In genomic region chr3:197736491-197737318, GRCh38 we compare ENCODE assay signal across 1 cellular context.
A peak's percentile ranks its signal among the peaks of the same experiment; 100 is the strongest.
TF ChIP-seq lines count a peak whose summit lies in the region.

RUBCN (minus strand) TSS chr3:197736904; CDS start chr3:197736719, 185 bp downstream.

TF ChIP-seq in HepG2, 621 proteins besides CTCF, POLR2A, EP300 and RAD21 (continued from another document and continues in another):
- no peak for TF ChIP-seq ZBTB4 (CRISPR knock-in tag; IDR thresholded peaks at IDR 0.05; ENCODE audit: borderline replicate concordance)
- no peak for TF ChIP-seq ZNF326 (CRISPR knock-in tag; IDR thresholded peaks at IDR 0.05; ENCODE audit: borderline replicate concordance)
- no peak for TF ChIP-seq ZNF30 (CRISPR knock-in tag; IDR thresholded peaks at IDR 0.05)
- TF ChIP-seq ZBTB1 (CRISPR knock-in tag; IDR thresholded peaks at IDR 0.05; ENCODE audit: borderline replicate concordance), result no peak
- no peak for TF ChIP-seq CREBL2 (CRISPR knock-in tag; IDR thresholded peaks at IDR 0.05; ENCODE audit: borderline replicate concordance)
- no peak for TF ChIP-seq SRSF9 (IDR thresholded peaks at IDR 0.05; ENCODE audit: borderline replicate concordance, insufficient read depth, low read depth, low read length, poor library complexity, severe bottlenecking)
- no peak for TF ChIP-seq FOXJ3 (CRISPR knock-in tag; IDR thresholded peaks at IDR 0.05; ENCODE audit: borderline replicate concordance)
- TF ChIP-seq PBX2 (CRISPR knock-in tag; IDR thresholded peaks at IDR 0.05), result no peak
- TF ChIP-seq RXRA (CRISPR knock-in tag; IDR thresholded peaks at IDR 0.05), result peak; percentile 54; the same call in 1 of the 2 replicates
- TF ChIP-seq ZNF124 (CRISPR knock-in tag; IDR thresholded peaks at IDR 0.05), result no peak
- TF ChIP-seq ZNF501 (CRISPR knock-in tag; IDR thresholded peaks at IDR 0.05), result no peak; the same call in 1 of the 2 replicates
- no peak for TF ChIP-seq ZNF496 (CRISPR knock-in tag; IDR thresholded peaks at IDR 0.05; ENCODE audit: insufficient replicate concordance)
- TF ChIP-seq CREB3 (CRISPR knock-in tag; IDR thresholded peaks at IDR 0.05), result no peak
- TF ChIP-seq CERS6 (CRISPR knock-in tag; IDR thresholded peaks at IDR 0.05), result no peak
- TF ChIP-seq MAFG (CRISPR knock-in tag; IDR thresholded peaks at IDR 0.05), result no peak
- TF ChIP-seq TIGD3 (CRISPR knock-in tag; IDR thresholded peaks at IDR 0.05; ENCODE audit: borderline replicate concordance), result no peak
- no peak for TF ChIP-seq ZBTB33 (CRISPR knock-in tag; IDR thresholded peaks at IDR 0.05)
- TF ChIP-seq ZC3H4 (CRISPR knock-in tag; IDR thresholded peaks at IDR 0.05; ENCODE audit: borderline replicate concordance), result no peak
- no peak for TF ChIP-seq ATRX (CRISPR knock-in tag; IDR thresholded peaks at IDR 0.05; ENCODE audit: borderline replicate concordance)
- TF ChIP-seq ZNF883 (CRISPR knock-in tag; IDR thresholded peaks at IDR 0.05; ENCODE audit: not compliant biosample characterization), result peak; percentile 8
- TF ChIP-seq MAFF (IDR thresholded peaks at IDR 0.05; ENCODE audit: low read depth, low read length), result no peak
- no peak for TF ChIP-seq STAT6 (CRISPR knock-in tag; IDR thresholded peaks at IDR 0.05; ENCODE audit: borderline replicate concordance)
- no peak for TF ChIP-seq RBAK (CRISPR knock-in tag; IDR thresholded peaks at IDR 0.05)
- no peak for TF ChIP-seq NPAS2 (CRISPR knock-in tag; IDR thresholded peaks at IDR 0.05; ENCODE audit: borderline replicate concordance)
- TF ChIP-seq ZNF589 (CRISPR knock-in tag; conservative IDR thresholded peaks at IDR 0.05), result no peak
- TF ChIP-seq EHMT2 (IDR thresholded peaks at IDR 0.05; ENCODE audit: borderline replicate concordance, low read depth, low read length), result no peak
- TF ChIP-seq ATF6 (CRISPR knock-in tag; conservative IDR thresholded peaks at IDR 0.05), result no peak
- TF ChIP-seq ZXDC (CRISPR knock-in tag; IDR thresholded peaks at IDR 0.05), result no peak
- TF ChIP-seq SRSF4 (IDR thresholded peaks at IDR 0.05; ENCODE audit: low read depth, low read length, poor library complexity, severe bottlenecking), result no peak
- TF ChIP-seq HNRNPL (IDR thresholded peaks at IDR 0.05; ENCODE audit: low read depth, low read length), result no peak
- no peak for TF ChIP-seq ZBTB7B (CRISPR knock-in tag; IDR thresholded peaks at IDR 0.05)
- no peak for TF ChIP-seq ZNF788 (CRISPR knock-in tag; IDR thresholded peaks at IDR 0.05; ENCODE audit: borderline replicate concordance)
- TF ChIP-seq SKIL (CRISPR knock-in tag; IDR thresholded peaks at IDR 0.05; ENCODE audit: borderline replicate concordance), result no peak
- no peak for TF ChIP-seq ZNF441 (CRISPR knock-in tag; IDR thresholded peaks at IDR 0.05; ENCODE audit: borderline replicate concordance)
- peak; percentile 88; the same call in 1 of the 2 replicates for TF ChIP-seq ELK4 (CRISPR knock-in tag; IDR thresholded peaks at IDR 0.05; ENCODE audit: borderline replicate concordance)
- no peak for TF ChIP-seq ZNF557 (CRISPR knock-in tag; IDR thresholded peaks at IDR 0.05)
- no peak for TF ChIP-seq ZNF136 (CRISPR knock-in tag; IDR thresholded peaks at IDR 0.05; ENCODE audit: low read depth)
